13 cellular contexts compared by ENCODE assay signal in genomic region chr20:1373614-1374013, GRCh38. TPM values are rescaled to one million over a fixed set of nuclear protein-coding genes. Genes with fewer than 3 reads are reported as not detected.
DNase-seq lines count a peak whose midpoint lies in the region; ATAC-seq and TF ChIP-seq lines count a peak whose summit lies in the region.
"Had no signal": no experiment of that assay in that cellular context is flagged by ENCODE, and none has a peak within 500 bp of the region (broad histone marks: within the 10 kb centered on the region; RNA-seq: fewer than 3 reads in every experiment).

No MANE protein-coding gene starts in this region.

- peak overlapping the region; percentile 38 for H3K27ac ChIP-seq in lower lobe of right lung

- ATAC-seq in lower lobe of right lung, result no peak
- ATAC-seq in stimulated activated naive B cell treated with anti-CD40 and anti-IgM and Interleukin-4, amounts not matched to agents 10 μg/mL and 1 μg/mL and 100 μg/mL, for 72 hours (replicated peaks), result no peak
- no peak for ATAC-seq in GM18517 (IDR thresholded peaks at IDR 0.05; ENCODE audit: unreplicated experiment)

- no peak for DNase-seq in activated naive CD4-positive, alpha-beta T cell treated with anti-CD3 and anti-CD28 coated beads for 36 hours
- no peak for DNase-seq in activated naive CD4-positive, alpha-beta T cell treated with Interleukin-2 at 50 U/mL for 16 hours
- no peak for DNase-seq in lower lobe of right lung
- no peak for DNase-seq in stimulated activated naive B cell treated with anti-CD40 and anti-IgM and Interleukin-4, amounts not matched to agents 10 μg/mL and 1 μg/mL and 100 μg/mL, for 72 hours
- DNase-seq in activated CD4-positive, CD25-positive, alpha-beta regulatory T cell (lab: John Stamatoyannopoulos, UW), result no peak
- no peak for DNase-seq in stimulated activated CD4-positive, alpha-beta T cell treated with anti-CD3 and anti-CD28 coated beads, Interleukin-4, amount 100 ng/mL, for 4 hours
- DNase-seq: activated CD4-positive, alpha-beta T cell treated with anti-CD3 and anti-CD28 coated beads, Interleukin-2, amount 50 U/mL, for 4 hours; DMS79 treated with DMSO at 0.1 percent for 48 hours; effector CD4-positive, alpha-beta T cell; NCI-H2171 treated with DMSO at 0.1 percent for 48 hours; T-helper 1 cell had no signal

- peaks cover 51% of the 10 kb centered on the region for H3K4me1 Mint-ChIP-seq in activated naive CD4-positive, alpha-beta T cell treated with anti-CD3 and anti-CD28 coated beads for 36 hours (ENCODE audit: low read depth)
- peaks cover 53% of the 10 kb centered on the region for H3K4me1 Mint-ChIP-seq in brain
- H3K4me1 Mint-ChIP-seq in stimulated activated naive B cell treated with anti-CD40 and anti-IgM and Interleukin-4, amounts not matched to agents 10 μg/mL and 1 μg/mL and 100 μg/mL, for 72 hours, result peaks cover 42 to 60% of the 10 kb centered on the region in 2 donors

- no peak overlapping the region for H3K4me3 ChIP-seq in lower lobe of right lung

- H3K27me3 Mint-ChIP-seq in activated naive CD4-positive, alpha-beta T cell treated with anti-CD3 and anti-CD28 coated beads for 36 hours (ENCODE audit: low read depth), result no peaks in the 10 kb centered on the region
- no peaks in the 10 kb centered on the region for H3K27me3 Mint-ChIP-seq in brain
- no peaks in the 10 kb centered on the region for H3K27me3 Mint-ChIP-seq in stimulated activated naive B cell treated with anti-CD40 and anti-IgM and Interleukin-4, amounts not matched to agents 10 μg/mL and 1 μg/mL and 100 μg/mL, for 72 hours

- CTCF ChIA-PET in activated naive CD4-positive, alpha-beta T cell treated with anti-CD3 and anti-CD28 coated beads for 36 hours (lab: Charles Lee), result no interaction called here

- H3K36me3 ChIP-seq in lower lobe of right lung, result peaks cover 63% of the 10 kb centered on the region

- H3K9me3 Mint-ChIP-seq in activated naive CD4-positive, alpha-beta T cell treated with anti-CD3 and anti-CD28 coated beads for 36 hours, result no peaks in the 10 kb centered on the region
- no peaks in the 10 kb centered on the region for H3K9me3 Mint-ChIP-seq in brain
- no peaks in the 10 kb centered on the region for H3K9me3 Mint-ChIP-seq in stimulated activated naive B cell treated with anti-CD40 and anti-IgM and Interleukin-4, amounts not matched to agents 10 μg/mL and 1 μg/mL and 100 μg/mL, for 72 hours

- H3K27ac Mint-ChIP-seq in activated naive CD4-positive, alpha-beta T cell treated with anti-CD3 and anti-CD28 coated beads for 36 hours, result peak overlapping the region; percentile 13
- H3K27ac Mint-ChIP-seq in brain, result peak overlapping the region in 3 of 5 experiments; percentile 49 to 70 (median 61)
- peak overlapping the region; percentile 71 for H3K27ac Mint-ChIP-seq in stimulated activated naive B cell treated with anti-CD40 and anti-IgM and Interleukin-4, amounts not matched to agents 10 μg/mL and 1 μg/mL and 100 μg/mL, for 72 hours

- no peaks in the 10 kb centered on the region for H3K9me3 ChIP-seq in lower lobe of right lung

- peaks cover 43% of the 10 kb centered on the region for H3K36me3 Mint-ChIP-seq in activated naive CD4-positive, alpha-beta T cell treated with anti-CD3 and anti-CD28 coated beads for 36 hours (ENCODE audit: low read depth)
- H3K36me3 Mint-ChIP-seq in brain, result peaks cover 39% of the 10 kb centered on the region
- peaks cover 27 to 61% of the 10 kb centered on the region in 2 donors for H3K36me3 Mint-ChIP-seq in stimulated activated naive B cell treated with anti-CD40 and anti-IgM and Interleukin-4, amounts not matched to agents 10 μg/mL and 1 μg/mL and 100 μg/mL, for 72 hours

- no peak overlapping the region for H3K4me3 Mint-ChIP-seq in activated naive CD4-positive, alpha-beta T cell treated with anti-CD3 and anti-CD28 coated beads for 36 hours
- H3K4me3 Mint-ChIP-seq in brain, result no peak overlapping the region
- H3K4me3 Mint-ChIP-seq in stimulated activated naive B cell treated with anti-CD40 and anti-IgM and Interleukin-4, amounts not matched to agents 10 μg/mL and 1 μg/mL and 100 μg/mL, for 72 hours, result no peak overlapping the region

- no peaks in the 10 kb centered on the region for H3K27me3 ChIP-seq in lower lobe of right lung (ENCODE audit: low read depth)

- peaks cover 95% of the 10 kb centered on the region for H3K4me1 ChIP-seq in lower lobe of right lung

- intact Hi-C loops in activated naive CD4-positive, alpha-beta T cell treated with anti-CD3 and anti-CD28 coated beads for 36 hours (cut with micrococcal nuclease), result no loop called here
- intact Hi-C loops in lower lobe of right lung (cut with DNase I), result no loop called here

- TF ChIP-seq CTCF in brain (conservative IDR thresholded peaks at IDR 0.05), result no peak
- no peak for TF ChIP-seq CTCF in lower lobe of right lung (IDR thresholded peaks at IDR 0.05)

RNA-seq across cellular contexts. Expression of gene FKBP1A, which starts 19.2 kb away (rescaled TPM):
- total RNA-seq in activated naive CD4-positive, alpha-beta T cell treated with anti-CD3 and anti-CD28 coated beads for 36 hours, result 100 to 1,000 TPM; 232 to 237 TPM
- 396 TPM for polyA plus RNA-seq in brain (ENCODE audit: insufficient read depth, low read depth, low replicate concordance)
- 291 TPM for total RNA-seq in lower lobe of right lung

RNA-seq across cellular contexts. Expression of gene SDCBP2, which starts 44.7 kb away (rescaled TPM):
- 1 to 10 TPM; 5.5 to 5.8 TPM for total RNA-seq in activated naive CD4-positive, alpha-beta T cell treated with anti-CD3 and anti-CD28 coated beads for 36 hours
- polyA plus RNA-seq in brain (ENCODE audit: insufficient read depth, low read depth, low replicate concordance), result 9.5 TPM
- total RNA-seq in lower lobe of right lung, result 10.8 TPM

Comparison
In these comparisons a context has a peak if more than half of its experiments do, and no peak if none do; other contexts are left out.
1. H3K27ac Mint-ChIP-seq: peak in every context shown above with its lines; median percentile 71 in stimulated activated naive B cell treated with anti-CD40 and anti-IgM and Interleukin-4, amounts not matched to agents 10 μg/mL and 1 μg/mL and 100 μg/mL, for 72 hours; 61 in brain; 13 in activated naive CD4-positive, alpha-beta T cell treated with anti-CD3 and anti-CD28 coated beads for 36 hours.